ENCODE assay signal across 1 cellular context in genomic region chr2:69489793-69490192, GRCh38.
TF ChIP-seq lines count a peak whose summit lies in the region.

No MANE protein-coding gene starts in this region.

TF ChIP-seq in WTC11, 78 proteins besides CTCF, POLR2A, EP300 and RAD21 (continued from another document):
- TF ChIP-seq IRF1 (CRISPR knock-in tag; IDR thresholded peaks at IDR 0.05) (no peak), NR3C1 (CRISPR knock-in tag; conservative IDR thresholded peaks at IDR 0.05; ENCODE audit: low read depth) (no peak), ESRRA (CRISPR knock-in tag; IDR thresholded peaks at IDR 0.05; ENCODE audit: borderline replicate concordance) (no peak), ZNF281 (CRISPR knock-in tag; IDR thresholded peaks at IDR 0.05) (no peak), HMGXB4 (CRISPR knock-in tag; IDR thresholded peaks at IDR 0.05) (no peak), NFE2L1 (CRISPR knock-in tag; IDR thresholded peaks at IDR 0.05) (no peak)
